ENCODE assay signal across 8 cellular contexts in genomic region chr12:26318661-26319068, GRCh38.
DNase-seq lines count a peak whose midpoint lies in the region; ATAC-seq, FAIRE-seq and TF ChIP-seq lines count a peak whose summit lies in the region.

No MANE protein-coding gene starts in this region.

- CTCF ChIA-PET in A673 (lab: Charles Lee): no interaction called here

- peak; percentile 86 for DNase-seq in bronchial epithelial cell (ENCODE audit: low read depth)
- DNase-seq in mucosa of descending colon: peak; percentile 14 to 57 (median 27)
- no peak for DNase-seq in A673 (ENCODE audit: low spot score)
- DNase-seq in NCI-H128 (lab: John Stamatoyannopoulos, UW; ENCODE audit: unreplicated experiment): no peak
- no peak for DNase-seq in NCI-H2196 (lab: John Stamatoyannopoulos, UW; ENCODE audit: unreplicated experiment)

- ATAC-seq in GM21360 (IDR thresholded peaks at IDR 0.05; ENCODE audit: unreplicated experiment) (peak; percentile 90), HG03469 (IDR thresholded peaks at IDR 0.05; ENCODE audit: unreplicated experiment) (peak; percentile 87), mucosa of descending colon (peak; percentile 59)

- H3K9me2 ChIP-seq in DOHH2 (replicated peaks; ENCODE audit: control insufficient read depth, low read length): no peaks in the 10 kb centered on the region

- BruUV-seq in A673 (replicated peaks; lab: Mats Ljungman, UMichigan): no TSS peak

- TF ChIP-seq CTCF in DOHH2 (IDR thresholded peaks at IDR 0.05; ENCODE audit: low read depth, low read length, poor library complexity, severe bottlenecking): no peak
- TF ChIP-seq CTCF in bronchial epithelial cell (IDR thresholded peaks at IDR 0.05; ENCODE audit: insufficient read depth, low read length, severe bottlenecking): no peak
- no peak for TF ChIP-seq CTCF in mucosa of descending colon (IDR thresholded peaks at IDR 0.05)
- no peak for TF ChIP-seq CTCF in A673 (conservative IDR thresholded peaks at IDR 0.05; ENCODE audit: low read depth, low read length)

- intact Hi-C loops in mucosa of descending colon (cut with DNase I, micrococcal nuclease) (no loop called here), A673 (cut with micrococcal nuclease; ENCODE audit: unreplicated experiment) (no loop called here)

- H3K79me2 ChIP-seq in DOHH2 (ENCODE audit: control insufficient read depth, low read length): no peaks in the 10 kb centered on the region

- POLR2A ChIA-PET in A673 (lab: Charles Lee; ENCODE audit: low non-redundant PET): no interaction called here

- peaks cover 16% of the 10 kb centered on the region for H3F3A ChIP-seq in DOHH2 (ENCODE audit: control insufficient read depth, insufficient read depth)

- H3K27ac ChIP-seq in DOHH2 (ENCODE audit: low read depth, low read length) (peak overlapping the region; percentile 90), A673 (ENCODE audit: low read depth, low read length, poor library complexity, severe bottlenecking) (no peak overlapping the region)

- no peak for FAIRE-seq in bronchial epithelial cell (lab: Jason Lieb, UNC)

- peaks cover 49% of the 10 kb centered on the region for H3K4me1 ChIP-seq in DOHH2 (ENCODE audit: control insufficient read depth, low read length)
- H3K4me1 ChIP-seq in mucosa of descending colon (ENCODE audit: low read depth): no peaks in the 10 kb centered on the region
- H3K4me1 ChIP-seq in A673 (ENCODE audit: insufficient read depth, low read length, poor library complexity, severe bottlenecking): no peaks in the 10 kb centered on the region

- H3K4me2 ChIP-seq in DOHH2 (ENCODE audit: low read length): peak overlapping the region; percentile 89

- peak overlapping the region; percentile 72 for H3K4me3 ChIP-seq in DOHH2 (ENCODE audit: low read length)
- no peak overlapping the region for H3K4me3 ChIP-seq in bronchial epithelial cell (ENCODE audit: low read depth, low read length)
- H3K4me3 ChIP-seq in mucosa of descending colon: no peak overlapping the region
- H3K4me3 ChIP-seq in A673 (ENCODE audit: low read depth, low read length, poor library complexity, severe bottlenecking): no peak overlapping the region

- H3K27me3 ChIP-seq in DOHH2 (ENCODE audit: control insufficient read depth, low read length) (no peaks in the 10 kb centered on the region), bronchial epithelial cell (ENCODE audit: control insufficient read depth, insufficient read depth, low read length) (no peaks in the 10 kb centered on the region), A673 (replicated peaks; ENCODE audit: insufficient read depth, low read depth, low read length, poor library complexity) (no peaks in the 10 kb centered on the region)

- H3K36me3 ChIP-seq in DOHH2 (ENCODE audit: control insufficient read depth, low read length): peaks cover 5% of the 10 kb centered on the region
- no peaks in the 10 kb centered on the region for H3K36me3 ChIP-seq in bronchial epithelial cell (ENCODE audit: control insufficient read depth, insufficient read depth, low read length)
- H3K36me3 ChIP-seq in mucosa of descending colon (ENCODE audit: low read depth): no peaks in the 10 kb centered on the region
- H3K36me3 ChIP-seq in A673 (ENCODE audit: insufficient read depth, low read length, poor library complexity, severe bottlenecking): no peaks in the 10 kb centered on the region

- H3K9me3 ChIP-seq in DOHH2 (ENCODE audit: control insufficient read depth, insufficient read depth, low read length): peaks cover 4% of the 10 kb centered on the region; the same call in 1 of the 2 replicates
- H3K9me3 ChIP-seq in mucosa of descending colon: no peaks in the 10 kb centered on the region
- H3K9me3 ChIP-seq in A673 (ENCODE audit: low read depth, low read length, poor library complexity, severe bottlenecking): no peaks in the 10 kb centered on the region

- no peaks in the 10 kb centered on the region for H4K20me1 ChIP-seq in DOHH2 (ENCODE audit: control insufficient read depth, insufficient read depth, low read depth, low read length)

Comparison
In these comparisons a context has a peak if more than half of its experiments do, and no peak if none do; other contexts are left out.
1. DNase-seq: peak in bronchial epithelial cell (single experiment) and mucosa of descending colon (3 of 3); none in A673 (single experiment), NCI-H128 (single experiment) and NCI-H2196 (single experiment).
2. Peak in every context shown above with its lines, with median percentiles within 50 percentile points of each other: ATAC-seq.